Comparison of ENCODE assay signal across 1 cellular context in the genomic region with DNA sequence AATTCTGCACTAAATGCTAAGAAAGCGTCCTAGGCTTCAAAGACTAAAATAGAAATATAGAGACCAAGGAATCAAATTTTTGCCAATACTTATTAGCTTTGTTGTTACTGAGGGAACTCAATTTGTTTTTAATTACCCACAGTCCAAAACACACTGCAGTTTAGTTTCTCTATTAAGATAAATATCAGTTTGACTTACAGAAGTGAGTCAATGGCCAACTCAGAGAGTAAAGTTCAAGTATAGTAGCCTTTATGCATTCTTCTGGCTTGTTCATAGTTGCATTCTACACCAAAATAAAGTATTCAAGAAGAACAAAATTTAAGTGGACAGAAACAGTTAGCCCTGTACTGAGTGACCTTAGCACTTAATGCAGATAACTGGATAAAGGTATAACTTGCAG.
TF ChIP-seq lines count a peak whose summit lies in the region.

No MANE protein-coding gene starts in this region.

TF ChIP-seq in SK-N-SH, 30 proteins besides CTCF, POLR2A, EP300 and RAD21:
- TF ChIP-seq JUND (IDR thresholded peaks at IDR 0.05) (peak; percentile 73), FOXM1 (IDR thresholded peaks at IDR 0.05; ENCODE audit: low read depth) (no peak), RXRA (IDR thresholded peaks at IDR 0.05; ENCODE audit: borderline replicate concordance, low read depth) (peak; percentile 76; the same call in 1 of the 2 replicates), SIN3A (IDR thresholded peaks at IDR 0.05; ENCODE audit: borderline replicate concordance, low read depth, low read length) (no peak), TCF12 (IDR thresholded peaks at IDR 0.05) (peak; percentile 82), FOSL2 (IDR thresholded peaks at IDR 0.05; ENCODE audit: borderline replicate concordance, low read depth) (peak; percentile 85; the same call in 1 of the 2 replicates)
